Comparison of ENCODE assay signal across 9 cellular contexts in the genomic region with DNA sequence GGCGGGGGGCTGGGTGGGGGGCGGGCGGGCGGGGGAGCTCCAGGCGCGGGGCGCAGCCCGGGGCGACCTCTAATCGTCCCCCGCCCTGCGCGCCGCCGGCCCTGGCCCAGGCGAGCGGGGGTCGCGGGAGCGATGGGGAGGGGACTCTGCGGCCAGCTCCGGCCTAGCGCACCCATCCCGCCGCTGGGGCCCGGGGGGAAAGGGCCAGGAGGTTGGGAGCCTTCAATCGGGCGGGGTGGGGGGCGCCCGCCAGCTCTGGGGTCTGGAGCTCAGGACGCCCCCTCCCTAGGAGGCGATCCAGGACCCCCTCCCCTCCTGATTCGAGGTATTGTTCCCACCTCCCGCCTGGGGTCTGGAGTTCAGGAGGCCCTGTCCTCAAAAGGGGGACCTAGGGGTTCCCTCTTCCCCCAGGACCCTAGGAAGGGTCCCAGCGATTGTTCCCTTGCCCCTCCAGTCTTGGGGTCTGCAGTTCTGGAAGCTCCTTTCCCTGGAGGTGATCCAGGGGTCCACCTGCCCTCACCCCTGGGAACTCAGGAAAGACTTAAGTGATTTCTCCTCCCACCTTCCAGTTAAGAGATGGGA. TPM values are rescaled to one million over a fixed set of nuclear protein-coding genes. Genes with fewer than 3 reads are reported as not detected.
DNase-seq lines count a peak whose midpoint lies in the region; ATAC-seq and TF ChIP-seq lines count a peak whose summit lies in the region.
"Had no signal": no experiment of that assay in that cellular context is flagged by ENCODE, and none has a peak within 500 bp of the region (broad histone marks: within the 10 kb centered on the region; RNA-seq: fewer than 3 reads in every experiment).

No MANE protein-coding gene starts in this region.

- no peak for TF ChIP-seq CTCF in hepatocyte (IDR thresholded peaks at IDR 0.05; ENCODE audit: poor library complexity)

- H3K27ac ChIP-seq in GM23248 = no peak overlapping the region
- peak overlapping the region; percentile 88 for H3K27ac ChIP-seq in hepatocyte
- peak overlapping the region in 20 of 21 experiments; percentile 37 to 96 (median 84) for H3K27ac ChIP-seq in skin epidermis
- H3K27ac ChIP-seq: epithelial cell of prostate had no signal

- H3K9ac ChIP-seq in GM23248 = peak overlapping the region; percentile 95

- no peaks in the 10 kb centered on the region for H3K9me3 Mint-ChIP-seq in activated CD4-positive, alpha-beta memory T cell treated with anti-CD3 and anti-CD28 coated beads for 36 hours

- H3K4me1 ChIP-seq in GM23248 (ENCODE audit: insufficient read depth) (peaks cover 6% of the 10 kb centered on the region), hepatocyte (ENCODE audit: insufficient read depth) (peaks cover 13% of the 10 kb centered on the region)

- H2AFZ ChIP-seq in GM23248 (peak overlapping the region; percentile 64; the same call in 1 of the 2 replicates), hepatocyte (peak overlapping the region; percentile 56)

- CTCF ChIA-PET in activated CD4-positive, alpha-beta memory T cell treated with anti-CD3 and anti-CD28 coated beads for 36 hours (lab: Charles Lee) = no interaction called here

- intact Hi-C loops in activated CD4-positive, alpha-beta memory T cell treated with anti-CD3 and anti-CD28 coated beads for 36 hours (cut with micrococcal nuclease) = no loop called here

- no peaks in the 10 kb centered on the region; the same call in 1 of the 2 replicates for H3F3A ChIP-seq in GM23248 (ENCODE audit: insufficient read depth)

- peak overlapping the region; percentile 61 for H3K4me3 Mint-ChIP-seq in activated CD4-positive, alpha-beta memory T cell treated with anti-CD3 and anti-CD28 coated beads for 36 hours

- H3K4me1 Mint-ChIP-seq in activated CD4-positive, alpha-beta memory T cell treated with anti-CD3 and anti-CD28 coated beads for 36 hours (ENCODE audit: low read depth) = peaks cover 7% of the 10 kb centered on the region

- peak overlapping the region; percentile 80 for H3K4me3 ChIP-seq in GM23248
- H3K4me3 ChIP-seq in hepatocyte = peak overlapping the region; percentile 91
- H3K4me3 ChIP-seq in skin epidermis = peak overlapping the region; percentile 37 to 61 (median 51)

- H3K36me3 ChIP-seq in GM23248 (ENCODE audit: low read depth) (no peaks in the 10 kb centered on the region), hepatocyte (replicated peaks; ENCODE audit: insufficient read depth, low read depth) (no peaks in the 10 kb centered on the region)

- H4K20me1 ChIP-seq in GM23248 (ENCODE audit: insufficient read depth) = no peaks in the 10 kb centered on the region
- no peaks in the 10 kb centered on the region for H4K20me1 ChIP-seq in hepatocyte (ENCODE audit: insufficient read depth, poor library complexity, severe bottlenecking)

- H3K4me2 ChIP-seq in GM23248 (ENCODE audit: unreplicated experiment) (peak overlapping the region; percentile 80), hepatocyte (peak overlapping the region; percentile 98)

- 0 to 3% methylated on average over 4 to 19 of the region's 35 CpGs for WGBS in GM23248 (ENCODE audit: low coverage in 1 of 2, low lambda C conversion rate in 2 of 2, missing lambda C conversion rate in 2 of 2), 2 experiments
- WGBS in hepatocyte (ENCODE audit: low lambda C conversion rate, missing lambda C conversion rate) = 5% methylated on average over 2 of the region's 35 CpGs

- H3K9me2 ChIP-seq in GM23248 (ENCODE audit: insufficient read depth) (no peaks in the 10 kb centered on the region), hepatocyte (replicated peaks; ENCODE audit: insufficient read depth) (no peaks in the 10 kb centered on the region)

- H3K27me3 Mint-ChIP-seq in activated CD4-positive, alpha-beta memory T cell treated with anti-CD3 and anti-CD28 coated beads for 36 hours = peaks cover 16% of the 10 kb centered on the region

- DNase-seq in GM23248 = peak; percentile 34
- no peak for DNase-seq in activated CD4-positive, alpha-beta memory T cell treated with anti-CD3 and anti-CD28 coated beads for 36 hours
- peak; percentile 31 for DNase-seq in hepatocyte (ENCODE audit: low spot score)
- DNase-seq in EL = no peak
- DNase-seq in NCI-H1436 treated with DMSO at 0.1 percent for 48 hours (lab: John Stamatoyannopoulos, UW) = no peak
- DNase-seq in NCI-H1694 treated with DMSO at 0.1 percent for 48 hours (lab: John Stamatoyannopoulos, UW) = no peak

- in situ Hi-C loops in GM23248 (cut with MboI) = no loop called here

- POLR2A ChIA-PET in activated CD4-positive, alpha-beta memory T cell treated with anti-CD3 and anti-CD28 coated beads for 36 hours (lab: Charles Lee) = no interaction called here

- no peaks in the 10 kb centered on the region for H3K9me3 ChIP-seq in GM23248 (ENCODE audit: low read depth)
- H3K9me3 ChIP-seq in hepatocyte (ENCODE audit: low read depth) = no peaks in the 10 kb centered on the region

- no peak overlapping the region for H3K27ac Mint-ChIP-seq in activated CD4-positive, alpha-beta memory T cell treated with anti-CD3 and anti-CD28 coated beads for 36 hours

- H3K36me3 Mint-ChIP-seq in activated CD4-positive, alpha-beta memory T cell treated with anti-CD3 and anti-CD28 coated beads for 36 hours = no peaks in the 10 kb centered on the region

- H3K79me2 ChIP-seq in GM23248 (ENCODE audit: insufficient read depth) (peaks cover 8% of the 10 kb centered on the region; the same call in 1 of the 2 replicates), hepatocyte (peaks cover 24% of the 10 kb centered on the region)

- no peak for ATAC-seq in GM19351 (IDR thresholded peaks at IDR 0.05; ENCODE audit: unreplicated experiment)

- H3K27me3 ChIP-seq in GM23248 (replicated peaks; ENCODE audit: insufficient read depth) = no peaks in the 10 kb centered on the region
- no peaks in the 10 kb centered on the region for H3K27me3 ChIP-seq in hepatocyte

RNA-seq across cellular contexts. Expression of a gene that starts 0.5 kb away (rescaled TPM):
- 51.1 and 56.3 TPM in 2 replicates for total RNA-seq in GM23248 (2014; rRNA removed; shearing (Covaris generic))
- 11.4 and 12.0 TPM in 2 replicates for polyA plus RNA-seq in GM23248 (2016; fragmentation: Nextera tagmentation; extraction: Ambion mirVana)
- 1 to 10 TPM; 4.6 to 6.0 TPM for total RNA-seq in activated CD4-positive, alpha-beta memory T cell treated with anti-CD3 and anti-CD28 coated beads for 36 hours
- 39.9 and 44.1 TPM in 2 replicates for total RNA-seq in hepatocyte
- polyA plus RNA-seq in hepatocyte = 37.8 and 43.4 TPM in 2 replicates

RNA-seq across cellular contexts. Expression of a gene that starts 6.1 kb away (rescaled TPM):
- total RNA-seq in GM23248 (2014; rRNA removed; shearing (Covaris generic)) = 4.9 and 5.9 TPM in 2 replicates
- polyA plus RNA-seq in GM23248 (2016; fragmentation: Nextera tagmentation; extraction: Ambion mirVana) = 28.6 TPM in 2 replicates
- total RNA-seq in activated CD4-positive, alpha-beta memory T cell treated with anti-CD3 and anti-CD28 coated beads for 36 hours = 1 to 10 TPM; 7.4 to 9.5 TPM
- total RNA-seq in hepatocyte = 15.5 and 19.0 TPM in 2 replicates
- 55.5 and 60.5 TPM in 2 replicates for polyA plus RNA-seq in hepatocyte

RNA-seq across cellular contexts. Expression of a gene that starts 19.1 kb away (rescaled TPM):
- total RNA-seq in GM23248 (2014; rRNA removed; shearing (Covaris generic)) = 86.6 and 116 TPM in 2 replicates
- polyA plus RNA-seq in GM23248 (2016; fragmentation: Nextera tagmentation; extraction: Ambion mirVana) (65.0 and 67.2 TPM in 2 replicates), hepatocyte (49.7 and 50.5 TPM in 2 replicates)
- 100 to 1,000 TPM; 106 to 121 TPM for total RNA-seq in activated CD4-positive, alpha-beta memory T cell treated with anti-CD3 and anti-CD28 coated beads for 36 hours
- 39.9 and 43.0 TPM in 2 replicates for total RNA-seq in hepatocyte

RNA-seq across cellular contexts. Expression of a gene that starts 27.5 kb away (rescaled TPM):
- 4.0 and 5.2 TPM in 2 replicates for total RNA-seq in GM23248 (2014; rRNA removed; shearing (Covaris generic))
- polyA plus RNA-seq in GM23248 (2016; fragmentation: Nextera tagmentation; extraction: Ambion mirVana) (6.0 and 6.2 TPM in 2 replicates), hepatocyte (10.3 and 10.6 TPM in 2 replicates)
- total RNA-seq in activated CD4-positive, alpha-beta memory T cell treated with anti-CD3 and anti-CD28 coated beads for 36 hours = 1 to 10 TPM; 2.1 to 2.2 TPM
- 4.1 and 6.2 TPM in 2 replicates for total RNA-seq in hepatocyte

Comparison
In these comparisons a context has a peak if more than half of its experiments do, and no peak if none do; other contexts are left out.
1. DNase-seq: peak in GM23248 (single experiment) and hepatocyte (single experiment); none in activated CD4-positive, alpha-beta memory T cell treated with anti-CD3 and anti-CD28 coated beads for 36 hours (single experiment), EL (single experiment), NCI-H1436 treated with DMSO at 0.1 percent for 48 hours (single experiment) and NCI-H1694 treated with DMSO at 0.1 percent for 48 hours (single experiment).
2. Peak in every context shown above with its lines, with median percentiles within 50 percentile points of each other: H3K4me3 ChIP-seq.